In the genomic region with DNA sequence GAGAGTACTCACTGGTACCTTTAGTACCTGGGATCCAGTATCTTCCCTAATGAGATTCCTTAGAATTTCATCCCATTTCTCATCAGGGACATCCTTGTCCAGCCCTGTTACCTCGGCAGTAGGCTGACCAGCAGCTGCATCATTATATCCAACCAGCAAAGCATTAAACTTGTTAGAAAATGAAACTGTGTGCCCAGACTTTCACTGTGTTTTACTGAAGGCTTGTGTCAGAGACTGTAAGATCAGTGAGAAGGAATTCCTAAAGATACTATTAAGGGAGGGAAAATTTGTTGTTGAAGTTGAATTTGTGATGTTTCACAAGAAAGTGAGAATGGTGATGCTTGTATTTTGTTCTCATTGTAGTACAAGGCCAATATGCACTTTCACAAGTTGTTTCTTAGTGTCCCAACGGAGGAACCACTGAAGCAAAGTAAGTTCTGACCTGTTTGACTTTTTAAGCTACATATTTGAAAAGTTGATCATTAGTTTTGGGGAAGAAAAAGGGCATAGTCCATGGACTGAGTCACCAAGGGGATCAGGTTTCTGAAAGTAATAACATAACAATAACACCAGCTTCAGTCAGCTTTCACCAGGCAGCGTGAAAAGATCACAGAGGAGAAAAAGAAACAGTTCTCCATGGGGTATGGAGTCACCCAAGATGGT, we compare ENCODE assay signal across 12 cellular contexts. TPM values are rescaled to one million over a fixed set of nuclear protein-coding genes. Genes with fewer than 3 reads are reported as not detected.
DNase-seq lines count a peak whose midpoint lies in the region; ATAC-seq, FAIRE-seq and TF ChIP-seq lines count a peak whose summit lies in the region.
"Had no signal": no experiment of that assay in that cellular context is flagged by ENCODE, and none has a peak within 500 bp of the region (broad histone marks: within the 10 kb centered on the region; RNA-seq: fewer than 3 reads in every experiment).

No MANE protein-coding gene starts in this region.

- H3K27ac Mint-ChIP-seq in stimulated activated naive CD8-positive, alpha-beta T cell treated with anti-CD3 and anti-CD28 coated beads, Interleukin-15, Interleukin-2, amounts not matched to agents 100 ng/mL and 50 ng/mL, for 24 hours: peak overlapping the region; percentile 34
- H3K27ac Mint-ChIP-seq in astrocyte (ENCODE audit: unreplicated experiment) (peak overlapping the region; percentile 81), endothelial cell (ENCODE audit: unreplicated experiment) (no peak overlapping the region)
- H3K27ac Mint-ChIP-seq: activated CD8-positive, alpha-beta memory T cell treated with anti-CD3 and anti-CD28 coated beads, Interleukin-2, amount 10 ng/mL, durations not matched to agents 7 days and 5 days had no signal

- no peak for ATAC-seq in stimulated activated naive CD8-positive, alpha-beta T cell treated with anti-CD3 and anti-CD28 coated beads, Interleukin-15, Interleukin-2, amounts not matched to agents 100 U/mL and 50 U/mL, for 24 hours
- ATAC-seq in HG03354 (IDR thresholded peaks at IDR 0.05; ENCODE audit: poor library complexity, severe bottlenecking, unreplicated experiment): no peak
- no peak for ATAC-seq in GM18498 (IDR thresholded peaks at IDR 0.05; ENCODE audit: unreplicated experiment)
- ATAC-seq: activated CD8-positive, alpha-beta memory T cell treated with anti-CD3 and anti-CD28 coated beads, Interleukin-2, amount 10 ng/mL, durations not matched to agents 7 days and 5 days had no signal

- H3K4me1 ChIP-seq in astrocyte (ENCODE audit: insufficient read depth, low read length) (peaks cover 17% of the 10 kb centered on the region), keratinocyte (ENCODE audit: control insufficient read depth, extremely low read depth, insufficient read depth, low read length) (peaks cover 24% of the 10 kb centered on the region)

- H3K4me1 Mint-ChIP-seq in stimulated activated naive CD8-positive, alpha-beta T cell treated with anti-CD3 and anti-CD28 coated beads, Interleukin-15, Interleukin-2, amounts not matched to agents 100 ng/mL and 50 ng/mL, for 24 hours (ENCODE audit: low read depth): peaks cover 5% of the 10 kb centered on the region
- peaks cover 15% of the 10 kb centered on the region for H3K4me1 Mint-ChIP-seq in astrocyte (ENCODE audit: low read depth, unreplicated experiment)
- H3K4me1 Mint-ChIP-seq in endothelial cell (ENCODE audit: unreplicated experiment): peaks cover 9% of the 10 kb centered on the region
- H3K4me1 Mint-ChIP-seq: activated CD8-positive, alpha-beta memory T cell treated with anti-CD3 and anti-CD28 coated beads, Interleukin-2, amount 10 ng/mL, durations not matched to agents 7 days and 5 days had no signal

- TF ChIP-seq CTCF in astrocyte (IDR thresholded peaks at IDR 0.05; ENCODE audit: insufficient read depth, low read depth, low read length): no peak
- TF ChIP-seq CTCF in keratinocyte (optimal IDR thresholded peaks at IDR 0.05 in 1 of 3, IDR thresholded peaks at IDR 0.05 in 1 of 3, conservative IDR thresholded peaks at IDR 0.05 in 1 of 3; ENCODE audit: extremely low read depth in 1 of 3, insufficient read depth in 2 of 3, low read length in 3 of 3): no peak
- TF ChIP-seq CTCF in endothelial cell (IDR thresholded peaks at IDR 0.05; ENCODE audit: unreplicated experiment): no peak

- H3K27me3 ChIP-seq in astrocyte (ENCODE audit: insufficient read depth, low read length) (no peaks in the 10 kb centered on the region), keratinocyte (ENCODE audit: control insufficient read depth, extremely low read depth, insufficient read depth, low read length) (no peaks in the 10 kb centered on the region)

- no peaks in the 10 kb centered on the region for H3K27me3 Mint-ChIP-seq in stimulated activated naive CD8-positive, alpha-beta T cell treated with anti-CD3 and anti-CD28 coated beads, Interleukin-15, Interleukin-2, amounts not matched to agents 100 ng/mL and 50 ng/mL, for 24 hours
- H3K27me3 Mint-ChIP-seq in astrocyte (ENCODE audit: low read depth, unreplicated experiment): no peaks in the 10 kb centered on the region
- no peaks in the 10 kb centered on the region for H3K27me3 Mint-ChIP-seq in endothelial cell (ENCODE audit: unreplicated experiment)
- H3K27me3 Mint-ChIP-seq: activated CD8-positive, alpha-beta memory T cell treated with anti-CD3 and anti-CD28 coated beads, Interleukin-2, amount 10 ng/mL, durations not matched to agents 7 days and 5 days had no signal

- FAIRE-seq in astrocyte (lab: Jason Lieb, UNC): peak; percentile 90
- FAIRE-seq in keratinocyte (lab: Jason Lieb, UNC): peak; percentile 68

- H3K9ac ChIP-seq in astrocyte (ENCODE audit: low read length) (peak overlapping the region; percentile 13), keratinocyte (ENCODE audit: control insufficient read depth, extremely low read depth, insufficient read depth, low read length) (peak overlapping the region; percentile 33)

- no peak for DNase-seq in stimulated activated naive CD8-positive, alpha-beta T cell treated with anti-CD3 and anti-CD28 coated beads, Interleukin-15, Interleukin-2, amounts not matched to agents 100 U/mL and 50 U/mL, for 24 hours
- DNase-seq in astrocyte (ENCODE audit: low read depth) (peak; percentile 81), keratinocyte (ENCODE audit: low read depth, low spot score) (no peak), endothelial cell (ENCODE audit: low spot score) (no peak), T-helper 9 cell (no peak)
- DNase-seq: activated CD8-positive, alpha-beta memory T cell treated with anti-CD3 and anti-CD28 coated beads, Interleukin-2, amount 10 ng/mL, durations not matched to agents 7 days and 5 days; NCI-H2171 treated with DMSO at 0.1 percent for 48 hours; stimulated activated CD4-positive, alpha-beta T cell treated with anti-CD3 and anti-CD28 coated beads, Interleukin-12 subunit alpha, Interleukin-12 subunit beta, amount 100 ng/mL, for 4 hours had no signal

- dilution Hi-C loops in keratinocyte (cut with MboI; ENCODE audit: extremely low pct_ligation_motif_present, low sequenced_read_pairs): no loop called here

- no peaks in the 10 kb centered on the region for H4K20me1 ChIP-seq in astrocyte (ENCODE audit: insufficient read depth, low read length)
- H4K20me1 ChIP-seq in keratinocyte (ENCODE audit: control insufficient read depth, extremely low read depth, insufficient read depth, low read length): no peaks in the 10 kb centered on the region

- H3K4me3 Mint-ChIP-seq in stimulated activated naive CD8-positive, alpha-beta T cell treated with anti-CD3 and anti-CD28 coated beads, Interleukin-15, Interleukin-2, amounts not matched to agents 100 ng/mL and 50 ng/mL, for 24 hours: no peak overlapping the region
- H3K4me3 Mint-ChIP-seq in astrocyte (ENCODE audit: unreplicated experiment): peak overlapping the region; percentile 34
- no peak overlapping the region for H3K4me3 Mint-ChIP-seq in endothelial cell (ENCODE audit: unreplicated experiment)
- H3K4me3 Mint-ChIP-seq: activated CD8-positive, alpha-beta memory T cell treated with anti-CD3 and anti-CD28 coated beads, Interleukin-2, amount 10 ng/mL, durations not matched to agents 7 days and 5 days had no signal

- no peaks in the 10 kb centered on the region for H3K9me3 Mint-ChIP-seq in stimulated activated naive CD8-positive, alpha-beta T cell treated with anti-CD3 and anti-CD28 coated beads, Interleukin-15, Interleukin-2, amounts not matched to agents 100 ng/mL and 50 ng/mL, for 24 hours
- H3K9me3 Mint-ChIP-seq in astrocyte (ENCODE audit: unreplicated experiment) (no peaks in the 10 kb centered on the region), endothelial cell (ENCODE audit: unreplicated experiment) (no peaks in the 10 kb centered on the region)

- no peaks in the 10 kb centered on the region for H3K9me1 ChIP-seq in keratinocyte (ENCODE audit: control insufficient read depth, extremely low read depth, insufficient read depth, low read length)

- H3K36me3 Mint-ChIP-seq in stimulated activated naive CD8-positive, alpha-beta T cell treated with anti-CD3 and anti-CD28 coated beads, Interleukin-15, Interleukin-2, amounts not matched to agents 100 ng/mL and 50 ng/mL, for 24 hours (ENCODE audit: low read depth): peaks cover 35% of the 10 kb centered on the region
- H3K36me3 Mint-ChIP-seq in astrocyte (ENCODE audit: low read depth, unreplicated experiment) (peaks cover 16% of the 10 kb centered on the region), endothelial cell (ENCODE audit: low read depth, unreplicated experiment) (peaks cover 8% of the 10 kb centered on the region)

- H2AFZ ChIP-seq in astrocyte (ENCODE audit: low read depth, low read length) (no peak overlapping the region), keratinocyte (ENCODE audit: control insufficient read depth, low read length) (no peak overlapping the region)

- H3K4me2 ChIP-seq in astrocyte (ENCODE audit: low read length) (peak overlapping the region; percentile 69), keratinocyte (ENCODE audit: control insufficient read depth, extremely low read depth, insufficient read depth, low read depth, low read length) (peak overlapping the region; percentile 73)

- H3K4me3 ChIP-seq in astrocyte (ENCODE audit: insufficient read depth, low read depth, low read length) (no peak overlapping the region), keratinocyte (ENCODE audit: control insufficient read depth in 2 of 3, extremely low read depth in 1 of 3, insufficient read depth in 2 of 3, low read depth in 1 of 3, low read length in 3 of 3) (peak overlapping the region in 1 of 3 experiments; percentile 18)
- H3K4me3 ChIP-seq: lung had no signal

- H3K27ac ChIP-seq in astrocyte (ENCODE audit: low read depth, low read length) (peak overlapping the region; percentile 62), keratinocyte (ENCODE audit: control insufficient read depth, insufficient read depth, low read length) (peak overlapping the region; percentile 72)

- H3K36me3 ChIP-seq in astrocyte (ENCODE audit: insufficient read depth, low read length): peaks cover 15% of the 10 kb centered on the region
- peaks cover 0 to 18% of the 10 kb centered on the region in 2 experiments for H3K36me3 ChIP-seq in keratinocyte (ENCODE audit: control insufficient read depth in 2 of 2, extremely low read depth in 1 of 2, insufficient read depth in 2 of 2, low read length in 2 of 2)

- H3K9me3 ChIP-seq in astrocyte (ENCODE audit: insufficient read depth, low read depth, low read length) (no peaks in the 10 kb centered on the region), keratinocyte (ENCODE audit: control insufficient read depth, low read depth, low read length) (no peaks in the 10 kb centered on the region)

- H3K79me2 ChIP-seq in astrocyte (ENCODE audit: insufficient read depth, low read length): no peaks in the 10 kb centered on the region
- H3K79me2 ChIP-seq in keratinocyte (ENCODE audit: control insufficient read depth, insufficient read depth, low read length): no peaks in the 10 kb centered on the region

RNA-seq across cellular contexts. Expression of a gene that starts 48.8 kb away (rescaled TPM):
- total RNA-seq in astrocyte (29.1 and 34.4 TPM in 2 replicates), endothelial cell (ENCODE audit: unreplicated experiment) (13.4 TPM)
- 37.6 to 45.9 TPM (median 42.9 TPM) in 3 replicates for polyA plus RNA-seq in keratinocyte
- 62.9 TPM for polyA plus RNA-seq in keratinocyte (2011; ENCODE audit: low read depth)
- 32.0 and 46.3 TPM in 2 replicates for polyA plus RNA-seq in keratinocyte (2011; cell fraction: cytosol; rRNA removed)
- 38.5 and 43.3 TPM in 2 replicates for polyA plus RNA-seq in keratinocyte (2011; cell fraction: nucleus; rRNA removed)
- 25.5 and 51.0 TPM in 2 replicates for polyA plus RNA-seq in keratinocyte (2012; ENCODE audit: low replicate concordance)
- 6.6 to 20.9 TPM (median 16.2 TPM) in 3 replicates for polyA minus RNA-seq in keratinocyte
- 22.4 TPM for polyA minus RNA-seq in keratinocyte (2011; cell fraction: cytosol; rRNA and poly(A)+ RNA removed)
- polyA minus RNA-seq in keratinocyte (2011; cell fraction: nucleus; rRNA and poly(A)+ RNA removed): 14.1 and 36.8 TPM in 2 replicates
